8 cellular contexts compared by ENCODE assay signal in the genomic region with DNA sequence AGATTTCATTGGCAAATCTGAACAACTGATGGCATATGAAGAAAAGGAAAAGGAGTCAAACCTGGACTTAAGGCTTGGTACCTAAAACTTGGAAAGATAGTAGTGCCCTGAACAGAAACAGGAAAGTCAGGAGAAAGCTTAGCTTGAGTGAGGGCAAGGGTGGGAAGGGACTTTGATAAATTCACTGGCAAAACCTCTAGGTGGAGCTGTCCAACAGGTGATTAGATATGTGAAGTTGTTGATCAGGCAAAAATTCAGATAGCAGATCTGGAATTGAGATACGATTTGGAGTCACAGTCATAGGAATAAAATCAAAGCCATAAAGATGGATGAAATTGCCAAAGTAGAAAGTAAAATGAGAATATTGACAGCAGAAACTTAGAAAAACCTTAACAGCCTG. TPM values are rescaled to one million over a fixed set of nuclear protein-coding genes. Genes with fewer than 3 reads are reported as not detected.
DNase-seq lines count a peak whose midpoint lies in the region; ATAC-seq and TF ChIP-seq lines count a peak whose summit lies in the region.

No MANE protein-coding gene starts in this region.

- POLR2A ChIA-PET in WTC11 (lab: Charles Lee) = no interaction called here

- H3K4me3 Mint-ChIP-seq in activated T-cell treated with anti-CD3 and anti-CD28 coated beads, Interleukin-2, amount 50 U/mL, for 4 hours = no peak overlapping the region
- H3K4me3 Mint-ChIP-seq in WTC11 = no peak overlapping the region
- no peak overlapping the region for H3K4me3 Mint-ChIP-seq in progenitor cell of endocrine pancreas (ENCODE audit: low read depth)

- ATAC-seq in activated T-cell treated with anti-CD3 and anti-CD28 coated beads, Interleukin-2, amount 50 U/mL, for 4 hours = peak; percentile 73 to 76
- peak; percentile 75 for ATAC-seq in GM21529 (IDR thresholded peaks at IDR 0.05; ENCODE audit: unreplicated experiment)
- ATAC-seq in WTC11 = peak; percentile 69
- no peak for ATAC-seq in HG02763 (IDR thresholded peaks at IDR 0.05; ENCODE audit: unreplicated experiment)

- CTCF ChIA-PET in WTC11 (lab: Charles Lee) = interaction anchor here (0.7 to 2.7 kb wide), 13 partner anchors 9 to 345 kb away, joined by 3 to 10 read pairs (median 4); no protein-coding TSS in a partner anchor

- H3K4me1 Mint-ChIP-seq in activated T-cell treated with anti-CD3 and anti-CD28 coated beads, Interleukin-2, amount 50 U/mL, for 4 hours (ENCODE audit: low read depth) = peaks cover 2% of the 10 kb centered on the region
- H3K4me1 Mint-ChIP-seq in WTC11 (peaks cover 7% of the 10 kb centered on the region; the same call in 1 of the 2 replicates), progenitor cell of endocrine pancreas (ENCODE audit: low read depth) (no peaks in the 10 kb centered on the region)

- TF ChIP-seq CTCF in WTC11 (IDR thresholded peaks at IDR 0.05) = peak; percentile 32
- TF ChIP-seq CTCF in progenitor cell of endocrine pancreas (IDR thresholded peaks at IDR 0.05; ENCODE audit: unreplicated experiment) = peak; percentile 44

- no peaks in the 10 kb centered on the region for H3K9me3 Mint-ChIP-seq in activated T-cell treated with anti-CD3 and anti-CD28 coated beads, Interleukin-2, amount 50 U/mL, for 4 hours
- H3K9me3 Mint-ChIP-seq in WTC11 (peaks cover 23% of the 10 kb centered on the region), progenitor cell of endocrine pancreas (ENCODE audit: low read depth) (peaks cover 10% of the 10 kb centered on the region)

- H3K27ac Mint-ChIP-seq in WTC11 = no peak overlapping the region
- no peak overlapping the region for H3K27ac Mint-ChIP-seq in progenitor cell of endocrine pancreas

- DNase-seq in activated T-cell treated with anti-CD3 and anti-CD28 coated beads, Interleukin-2, amount 50 U/mL, for 4 hours = peak; percentile 26
- DNase-seq in activated T-cell treated with anti-CD3 and anti-CD28 coated beads, Interleukin-2, amount 50 U/mL, for 1 hour = no peak
- peak; percentile 48 for DNase-seq in NCI-H128 (lab: John Stamatoyannopoulos, UW; ENCODE audit: unreplicated experiment)
- DNase-seq in WTC11 (ENCODE audit: low spot score) = no peak
- DNase-seq in fibroblast of the conjunctiva (ENCODE audit: low read depth) = peak; percentile 39
- DNase-seq in progenitor cell of endocrine pancreas (ENCODE audit: low spot score, unreplicated experiment) = no peak

- H3K27me3 Mint-ChIP-seq in activated T-cell treated with anti-CD3 and anti-CD28 coated beads, Interleukin-2, amount 50 U/mL, for 4 hours (ENCODE audit: low read depth) = peaks cover 8% of the 10 kb centered on the region
- H3K27me3 Mint-ChIP-seq in WTC11 (ENCODE audit: low read depth) = peaks cover 31% of the 10 kb centered on the region
- H3K27me3 Mint-ChIP-seq in progenitor cell of endocrine pancreas = peaks cover 2% of the 10 kb centered on the region

- no peaks in the 10 kb centered on the region for H3K36me3 Mint-ChIP-seq in activated T-cell treated with anti-CD3 and anti-CD28 coated beads, Interleukin-2, amount 50 U/mL, for 4 hours (ENCODE audit: insufficient read depth)
- H3K36me3 Mint-ChIP-seq in WTC11 (peaks cover 10% of the 10 kb centered on the region), progenitor cell of endocrine pancreas (ENCODE audit: insufficient read depth) (peaks cover 1% of the 10 kb centered on the region)

TF ChIP-seq in WTC11, 78 proteins besides CTCF, POLR2A, EP300 and RAD21 (continues in another document):
- TF ChIP-seq HMGA2 (CRISPR knock-in tag; IDR thresholded peaks at IDR 0.05) (no peak), TP53 (CRISPR knock-in tag; IDR thresholded peaks at IDR 0.05) (no peak), SOX15 (CRISPR knock-in tag; IDR thresholded peaks at IDR 0.05) (no peak), CBFB (CRISPR knock-in tag; IDR thresholded peaks at IDR 0.05; ENCODE audit: low read depth) (no peak), EMX1 (CRISPR knock-in tag; IDR thresholded peaks at IDR 0.05) (no peak), CREB1 (CRISPR knock-in tag; IDR thresholded peaks at IDR 0.05) (no peak)
- TF ChIP-seq, protein P1, sequence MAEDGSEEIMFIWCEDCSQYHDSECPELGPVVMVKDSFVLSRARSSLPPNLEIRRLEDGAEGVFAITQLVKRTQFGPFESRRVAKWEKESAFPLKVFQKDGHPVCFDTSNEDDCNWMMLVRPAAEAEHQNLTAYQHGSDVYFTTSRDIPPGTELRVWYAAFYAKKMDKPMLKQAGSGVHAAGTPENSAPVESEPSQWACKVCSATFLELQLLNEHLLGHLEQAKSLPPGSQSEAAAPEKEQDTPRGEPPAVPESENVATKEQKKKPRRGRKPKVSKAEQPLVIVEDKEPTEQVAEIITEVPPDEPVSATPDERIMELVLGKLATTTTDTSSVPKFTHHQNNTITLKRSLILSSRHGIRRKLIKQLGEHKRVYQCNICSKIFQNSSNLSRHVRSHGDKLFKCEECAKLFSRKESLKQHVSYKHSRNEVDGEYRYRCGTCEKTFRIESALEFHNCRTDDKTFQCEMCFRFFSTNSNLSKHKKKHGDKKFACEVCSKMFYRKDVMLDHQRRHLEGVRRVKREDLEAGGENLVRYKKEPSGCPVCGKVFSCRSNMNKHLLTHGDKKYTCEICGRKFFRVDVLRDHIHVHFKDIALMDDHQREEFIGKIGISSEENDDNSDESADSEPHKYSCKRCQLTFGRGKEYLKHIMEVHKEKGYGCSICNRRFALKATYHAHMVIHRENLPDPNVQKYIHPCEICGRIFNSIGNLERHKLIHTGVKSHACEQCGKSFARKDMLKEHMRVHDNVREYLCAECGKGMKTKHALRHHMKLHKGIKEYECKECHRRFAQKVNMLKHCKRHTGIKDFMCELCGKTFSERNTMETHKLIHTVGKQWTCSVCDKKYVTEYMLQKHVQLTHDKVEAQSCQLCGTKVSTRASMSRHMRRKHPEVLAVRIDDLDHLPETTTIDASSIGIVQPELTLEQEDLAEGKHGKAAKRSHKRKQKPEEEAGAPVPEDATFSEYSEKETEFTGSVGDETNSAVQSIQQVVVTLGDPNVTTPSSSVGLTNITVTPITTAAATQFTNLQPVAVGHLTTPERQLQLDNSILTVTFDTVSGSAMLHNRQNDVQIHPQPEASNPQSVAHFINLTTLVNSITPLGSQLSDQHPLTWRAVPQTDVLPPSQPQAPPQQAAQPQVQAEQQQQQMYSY (CRISPR knock-in tag; IDR thresholded peaks at IDR 0.05) = no peak
- TF ChIP-seq, protein P2, sequence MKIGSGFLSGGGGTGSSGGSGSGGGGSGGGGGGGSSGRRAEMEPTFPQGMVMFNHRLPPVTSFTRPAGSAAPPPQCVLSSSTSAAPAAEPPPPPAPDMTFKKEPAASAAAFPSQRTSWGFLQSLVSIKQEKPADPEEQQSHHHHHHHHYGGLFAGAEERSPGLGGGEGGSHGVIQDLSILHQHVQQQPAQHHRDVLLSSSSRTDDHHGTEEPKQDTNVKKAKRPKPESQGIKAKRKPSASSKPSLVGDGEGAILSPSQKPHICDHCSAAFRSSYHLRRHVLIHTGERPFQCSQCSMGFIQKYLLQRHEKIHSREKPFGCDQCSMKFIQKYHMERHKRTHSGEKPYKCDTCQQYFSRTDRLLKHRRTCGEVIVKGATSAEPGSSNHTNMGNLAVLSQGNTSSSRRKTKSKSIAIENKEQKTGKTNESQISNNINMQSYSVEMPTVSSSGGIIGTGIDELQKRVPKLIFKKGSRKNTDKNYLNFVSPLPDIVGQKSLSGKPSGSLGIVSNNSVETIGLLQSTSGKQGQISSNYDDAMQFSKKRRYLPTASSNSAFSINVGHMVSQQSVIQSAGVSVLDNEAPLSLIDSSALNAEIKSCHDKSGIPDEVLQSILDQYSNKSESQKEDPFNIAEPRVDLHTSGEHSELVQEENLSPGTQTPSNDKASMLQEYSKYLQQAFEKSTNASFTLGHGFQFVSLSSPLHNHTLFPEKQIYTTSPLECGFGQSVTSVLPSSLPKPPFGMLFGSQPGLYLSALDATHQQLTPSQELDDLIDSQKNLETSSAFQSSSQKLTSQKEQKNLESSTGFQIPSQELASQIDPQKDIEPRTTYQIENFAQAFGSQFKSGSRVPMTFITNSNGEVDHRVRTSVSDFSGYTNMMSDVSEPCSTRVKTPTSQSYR (CRISPR knock-in tag; IDR thresholded peaks at IDR 0.05) = no peak
- TF ChIP-seq, protein P3, sequence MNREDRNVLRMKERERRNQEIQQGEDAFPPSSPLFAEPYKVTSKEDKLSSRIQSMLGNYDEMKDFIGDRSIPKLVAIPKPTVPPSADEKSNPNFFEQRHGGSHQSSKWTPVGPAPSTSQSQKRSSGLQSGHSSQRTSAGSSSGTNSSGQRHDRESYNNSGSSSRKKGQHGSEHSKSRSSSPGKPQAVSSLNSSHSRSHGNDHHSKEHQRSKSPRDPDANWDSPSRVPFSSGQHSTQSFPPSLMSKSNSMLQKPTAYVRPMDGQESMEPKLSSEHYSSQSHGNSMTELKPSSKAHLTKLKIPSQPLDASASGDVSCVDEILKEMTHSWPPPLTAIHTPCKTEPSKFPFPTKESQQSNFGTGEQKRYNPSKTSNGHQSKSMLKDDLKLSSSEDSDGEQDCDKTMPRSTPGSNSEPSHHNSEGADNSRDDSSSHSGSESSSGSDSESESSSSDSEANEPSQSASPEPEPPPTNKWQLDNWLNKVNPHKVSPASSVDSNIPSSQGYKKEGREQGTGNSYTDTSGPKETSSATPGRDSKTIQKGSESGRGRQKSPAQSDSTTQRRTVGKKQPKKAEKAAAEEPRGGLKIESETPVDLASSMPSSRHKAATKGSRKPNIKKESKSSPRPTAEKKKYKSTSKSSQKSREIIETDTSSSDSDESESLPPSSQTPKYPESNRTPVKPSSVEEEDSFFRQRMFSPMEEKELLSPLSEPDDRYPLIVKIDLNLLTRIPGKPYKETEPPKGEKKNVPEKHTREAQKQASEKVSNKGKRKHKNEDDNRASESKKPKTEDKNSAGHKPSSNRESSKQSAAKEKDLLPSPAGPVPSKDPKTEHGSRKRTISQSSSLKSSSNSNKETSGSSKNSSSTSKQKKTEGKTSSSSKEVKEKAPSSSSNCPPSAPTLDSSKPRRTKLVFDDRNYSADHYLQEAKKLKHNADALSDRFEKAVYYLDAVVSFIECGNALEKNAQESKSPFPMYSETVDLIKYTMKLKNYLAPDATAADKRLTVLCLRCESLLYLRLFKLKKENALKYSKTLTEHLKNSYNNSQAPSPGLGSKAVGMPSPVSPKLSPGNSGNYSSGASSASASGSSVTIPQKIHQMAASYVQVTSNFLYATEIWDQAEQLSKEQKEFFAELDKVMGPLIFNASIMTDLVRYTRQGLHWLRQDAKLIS (CRISPR knock-in tag; IDR thresholded peaks at IDR 0.05; ENCODE audit: borderline replicate concordance) = no peak
- TF ChIP-seq, protein P4, sequence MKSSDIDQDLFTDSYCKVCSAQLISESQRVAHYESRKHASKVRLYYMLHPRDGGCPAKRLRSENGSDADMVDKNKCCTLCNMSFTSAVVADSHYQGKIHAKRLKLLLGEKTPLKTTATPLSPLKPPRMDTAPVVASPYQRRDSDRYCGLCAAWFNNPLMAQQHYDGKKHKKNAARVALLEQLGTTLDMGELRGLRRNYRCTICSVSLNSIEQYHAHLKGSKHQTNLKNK (CRISPR knock-in tag; IDR thresholded peaks at IDR 0.05) = no peak

RNA-seq across cellular contexts. Expression of a gene that starts 16.1 kb away (rescaled TPM):
- total RNA-seq in activated T-cell treated with anti-CD3 and anti-CD28 coated beads, Interleukin-2, amount 50 U/mL, for 4 hours = 10 to 100 TPM; 26.5 to 46.3 (median 38.2) TPM
- total RNA-seq in WTC11 (2021) (39.3 to 42.1 TPM (median 39.9 TPM) in 3 replicates), progenitor cell of endocrine pancreas (63.3 and 67.9 TPM in 2 replicates)

RNA-seq across cellular contexts. Expression of a gene that starts 44.3 kb away (rescaled TPM):
- not detected for total RNA-seq in activated T-cell treated with anti-CD3 and anti-CD28 coated beads, Interleukin-2, amount 50 U/mL, for 4 hours
- total RNA-seq in WTC11 (2021) (not detected in 3 replicates), progenitor cell of endocrine pancreas (5.5 and 7.1 TPM in 2 replicates)

Comparison
In these comparisons a context has a peak if more than half of its experiments do, and no peak if none do; other contexts are left out.
1. DNase-seq: peak in activated T-cell treated with anti-CD3 and anti-CD28 coated beads, Interleukin-2, amount 50 U/mL, for 4 hours (single experiment), NCI-H128 (single experiment) and fibroblast of the conjunctiva (single experiment); none in activated T-cell treated with anti-CD3 and anti-CD28 coated beads, Interleukin-2, amount 50 U/mL, for 1 hour (single experiment), WTC11 (single experiment) and progenitor cell of endocrine pancreas (single experiment).